9 cellular contexts compared by ENCODE assay signal in the genomic region with DNA sequence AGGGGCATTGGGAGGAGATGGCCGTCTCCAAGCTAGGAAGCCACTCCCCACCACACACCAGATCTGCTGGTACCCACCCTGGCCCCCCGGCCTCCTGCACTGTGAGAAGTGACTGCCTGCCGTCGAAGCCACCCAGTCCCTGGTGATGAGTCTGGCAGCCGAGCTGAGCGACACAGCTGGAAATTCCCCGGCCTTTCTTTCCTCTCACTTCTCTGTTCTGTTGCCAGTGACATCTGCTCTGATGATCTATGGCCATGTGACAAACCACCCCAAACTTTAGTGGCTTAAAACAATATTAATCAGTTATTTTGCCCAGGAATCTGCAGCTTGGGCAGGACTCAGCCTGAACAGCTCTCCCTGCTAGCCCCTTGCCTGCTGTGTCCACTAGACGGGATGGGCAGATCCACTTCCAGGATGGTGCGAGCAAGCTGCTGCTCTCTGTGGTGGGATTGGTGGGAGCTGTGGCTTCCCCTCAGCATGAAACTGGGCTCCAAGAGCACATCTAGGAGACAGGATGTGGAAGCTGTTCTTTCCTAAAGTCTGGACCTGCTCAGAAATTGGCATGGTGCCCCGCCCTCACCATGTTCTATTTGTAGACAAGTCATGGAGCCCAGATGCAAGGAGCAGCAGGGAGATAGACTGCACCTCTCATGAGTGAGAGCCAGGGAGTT.
DNase-seq lines count a peak whose midpoint lies in the region; ATAC-seq and TF ChIP-seq lines count a peak whose summit lies in the region.
"Had no signal": no experiment of that assay in that cellular context is flagged by ENCODE, and none has a peak within 500 bp of the region (broad histone marks: within the 10 kb centered on the region; RNA-seq: fewer than 3 reads in every experiment).

No MANE protein-coding gene starts in this region.

- H3K27me3 ChIP-seq in foreskin keratinocyte = no peaks in the 10 kb centered on the region

- peak; percentile 92 for ATAC-seq in GM18502 (IDR thresholded peaks at IDR 0.05; ENCODE audit: poor library complexity, unreplicated experiment)
- peak; percentile 89 for ATAC-seq in GM21367 (IDR thresholded peaks at IDR 0.05; ENCODE audit: unreplicated experiment)
- ATAC-seq in HG03354 (IDR thresholded peaks at IDR 0.05; ENCODE audit: poor library complexity, severe bottlenecking, unreplicated experiment) = peak; percentile 93
- ATAC-seq in left colon = no peak
- no peak for ATAC-seq in foreskin keratinocyte

- no peaks in the 10 kb centered on the region for H3K4me1 ChIP-seq in foreskin keratinocyte

- POLR2A ChIA-PET in HEK293T (lab: Yijun Ruan, JAX) = no interaction called here

- DNase-seq in left colon = peak; percentile 34 to 44
- no peak for DNase-seq in AG20443 (ENCODE audit: low spot score)
- no peak for DNase-seq in HEK293T (ENCODE audit: extremely low spot score)
- no peak for DNase-seq in NCI-H1417 (lab: John Stamatoyannopoulos, UW)
- DNase-seq in foreskin keratinocyte = no peak

- no peak for TF ChIP-seq CTCF in foreskin keratinocyte (conservative IDR thresholded peaks at IDR 0.05)

- H3K27ac ChIP-seq in foreskin keratinocyte = no peak overlapping the region
- H3K27ac ChIP-seq: epithelial cell of prostate had no signal

- intact Hi-C loops in left colon (cut with DNase I, micrococcal nuclease) = no loop called here

- CTCF ChIA-PET in HEK293T (lab: Yijun Ruan, JAX) = interaction anchor here (0.8 to 1.3 kb wide), 2 partner anchors 85 to 284 kb away, joined by 3 to 5 read pairs; no protein-coding TSS in a partner anchor

TF ChIP-seq in HEK293T, 16 proteins besides CTCF, POLR2A, EP300 and RAD21:
- no peak for TF ChIP-seq HDGF (IDR thresholded peaks at IDR 0.05; ENCODE audit: borderline replicate concordance)
- TF ChIP-seq, protein P1, sequence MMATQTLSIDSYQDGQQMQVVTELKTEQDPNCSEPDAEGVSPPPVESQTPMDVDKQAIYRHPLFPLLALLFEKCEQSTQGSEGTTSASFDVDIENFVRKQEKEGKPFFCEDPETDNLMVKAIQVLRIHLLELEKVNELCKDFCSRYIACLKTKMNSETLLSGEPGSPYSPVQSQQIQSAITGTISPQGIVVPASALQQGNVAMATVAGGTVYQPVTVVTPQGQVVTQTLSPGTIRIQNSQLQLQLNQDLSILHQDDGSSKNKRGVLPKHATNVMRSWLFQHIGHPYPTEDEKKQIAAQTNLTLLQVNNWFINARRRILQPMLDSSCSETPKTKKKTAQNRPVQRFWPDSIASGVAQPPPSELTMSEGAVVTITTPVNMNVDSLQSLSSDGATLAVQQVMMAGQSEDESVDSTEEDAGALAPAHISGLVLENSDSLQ (IDR thresholded peaks at IDR 0.05) = no peak
- no peak for TF ChIP-seq FOXK2 (IDR thresholded peaks at IDR 0.05)

Comparison
In these comparisons a context has a peak if more than half of its experiments do, and no peak if none do; other contexts are left out.
1. ATAC-seq: peak in GM18502 (single experiment), GM21367 (single experiment) and HG03354 (single experiment); none in left colon (single experiment) and foreskin keratinocyte (single experiment).
2. DNase-seq: peak in left colon (2 of 2); none in AG20443 (single experiment), HEK293T (single experiment), NCI-H1417 (0 of 3) and foreskin keratinocyte (0 of 2).